In the genomic region with DNA sequence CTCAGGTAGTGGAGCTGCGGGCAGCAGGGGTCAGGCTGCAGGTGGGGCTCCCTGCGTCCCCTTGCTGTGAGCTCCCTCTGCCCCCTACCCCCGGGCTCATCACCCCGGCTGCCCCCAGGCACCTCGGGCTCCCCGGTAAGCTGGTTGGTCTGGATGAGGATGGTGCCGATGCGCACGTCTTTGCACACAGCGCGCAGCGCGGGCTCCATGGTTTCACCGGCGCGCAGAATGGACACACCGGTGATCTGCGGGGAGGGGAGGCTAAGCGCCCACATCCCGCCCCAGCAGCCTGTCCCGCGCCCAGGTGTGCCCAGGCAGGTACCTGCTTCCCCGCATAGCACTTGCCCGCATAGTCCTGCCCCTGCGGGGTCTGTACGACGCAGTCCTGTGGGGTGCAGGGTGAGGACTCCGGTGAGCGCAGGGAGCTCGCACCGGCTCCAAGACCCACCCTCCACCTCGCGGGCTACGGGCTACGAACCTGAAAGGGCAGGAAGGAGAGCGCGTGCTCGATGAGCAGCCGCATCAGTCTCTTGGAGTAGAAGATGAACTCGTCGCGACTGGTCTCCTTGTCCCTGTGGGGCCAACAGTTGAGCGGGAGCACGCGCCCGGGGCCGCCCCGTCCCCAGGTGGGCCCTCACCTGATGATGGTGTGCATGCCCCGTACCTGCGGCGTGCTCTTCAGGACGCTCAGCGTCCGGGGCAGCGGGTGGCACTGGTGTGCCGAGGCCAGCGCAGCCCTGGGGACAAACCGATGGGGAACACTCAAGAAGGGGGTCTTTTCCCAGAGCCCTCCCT, we compare ENCODE assay signal across 1 cellular context.
A peak's percentile ranks its signal among the peaks of the same experiment; 100 is the strongest.
TF ChIP-seq lines count a peak whose summit lies in the region.

No MANE protein-coding gene starts in this region.

TF ChIP-seq in K562, 482 proteins besides CTCF, POLR2A, EP300 and RAD21:
- 0 out of 2 replicates have a peak, but pooled peaks have one; percentile 10 for TF ChIP-seq RBFOX2 (IDR thresholded peaks at IDR 0.05; ENCODE audit: low read depth, low read length)
- TF ChIP-seq BDP1 (IDR thresholded peaks at IDR 0.05; ENCODE audit: insufficient read depth, insufficient read length): no peak
- peak; percentile 38 for TF ChIP-seq FIP1L1 (IDR thresholded peaks at IDR 0.05; ENCODE audit: low read depth, low read length, poor library complexity, severe bottlenecking)
- TF ChIP-seq, protein P1, sequence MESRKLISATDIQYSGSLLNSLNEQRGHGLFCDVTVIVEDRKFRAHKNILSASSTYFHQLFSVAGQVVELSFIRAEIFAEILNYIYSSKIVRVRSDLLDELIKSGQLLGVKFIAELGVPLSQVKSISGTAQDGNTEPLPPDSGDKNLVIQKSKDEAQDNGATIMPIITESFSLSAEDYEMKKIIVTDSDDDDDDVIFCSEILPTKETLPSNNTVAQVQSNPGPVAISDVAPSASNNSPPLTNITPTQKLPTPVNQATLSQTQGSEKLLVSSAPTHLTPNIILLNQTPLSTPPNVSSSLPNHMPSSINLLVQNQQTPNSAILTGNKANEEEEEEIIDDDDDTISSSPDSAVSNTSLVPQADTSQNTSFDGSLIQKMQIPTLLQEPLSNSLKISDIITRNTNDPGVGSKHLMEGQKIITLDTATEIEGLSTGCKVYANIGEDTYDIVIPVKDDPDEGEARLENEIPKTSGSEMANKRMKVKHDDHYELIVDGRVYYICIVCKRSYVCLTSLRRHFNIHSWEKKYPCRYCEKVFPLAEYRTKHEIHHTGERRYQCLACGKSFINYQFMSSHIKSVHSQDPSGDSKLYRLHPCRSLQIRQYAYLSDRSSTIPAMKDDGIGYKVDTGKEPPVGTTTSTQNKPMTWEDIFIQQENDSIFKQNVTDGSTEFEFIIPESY (CRISPR knock-in tag; IDR thresholded peaks at IDR 0.05): peak; percentile 20; the same call in 1 of the 2 replicates
- no peak for TF ChIP-seq C11orf30 (IDR thresholded peaks at IDR 0.05; ENCODE audit: low read depth)
- no peak for TF ChIP-seq PPARD (CRISPR knock-in tag; IDR thresholded peaks at IDR 0.05)
- no peak for TF ChIP-seq ELF2 (CRISPR knock-in tag; IDR thresholded peaks at IDR 0.05)
- TF ChIP-seq POLR2G (IDR thresholded peaks at IDR 0.05; ENCODE audit: low read depth, low read length): peak; percentile 68
- TF ChIP-seq NR4A1 (CRISPR knock-in tag; IDR thresholded peaks at IDR 0.05): no peak
- TF ChIP-seq NR4A1 (tag; IDR thresholded peaks at IDR 0.05): no peak
- no peak for TF ChIP-seq ZNF695 (CRISPR knock-in tag; IDR thresholded peaks at IDR 0.05)
- TF ChIP-seq RBM22 (IDR thresholded peaks at IDR 0.05; ENCODE audit: low read depth, low read length, poor library complexity, severe bottlenecking): peak; percentile 57
